Comparison of ENCODE assay signal across 8 cellular contexts in genomic region chr13:44274838-44275237, GRCh38.
A peak's percentile ranks its signal among the peaks of the same experiment; 100 is the strongest.
DNase-seq lines count a peak whose midpoint lies in the region; ATAC-seq and TF ChIP-seq lines count a peak whose summit lies in the region.

No MANE protein-coding gene starts in this region.

- TF ChIP-seq CTCF in DOHH2 (IDR thresholded peaks at IDR 0.05; ENCODE audit: low read depth, low read length, poor library complexity, severe bottlenecking) (no peak), SK-N-SH (IDR thresholded peaks at IDR 0.05) (no peak), psoas muscle (IDR thresholded peaks at IDR 0.05) (no peak)

- H3K79me2 ChIP-seq in DOHH2 (ENCODE audit: control insufficient read depth, low read length): no peaks in the 10 kb centered on the region
- H3K79me2 ChIP-seq in SK-N-SH (ENCODE audit: insufficient read depth): no peaks in the 10 kb centered on the region

- H3K4me3 ChIP-seq in DOHH2 (ENCODE audit: low read length) (peak overlapping the region; percentile 74), SK-N-SH (ENCODE audit: low read depth in 2 of 2, low read length in 1 of 2) (no peak overlapping the region), psoas muscle (peak overlapping the region; percentile 19)

- DNase-seq in SK-N-SH (peak; percentile 13), epithelial cell of prostate (ENCODE audit: low read depth, low spot score) (no peak), psoas muscle (no peak), SHP77 (lab: John Stamatoyannopoulos, UW) (no peak), cerebellum (ENCODE audit: low spot score) (no peak)
- no peak for DNase-seq in stimulated activated CD4-positive, alpha-beta T cell treated with anti-CD3 and anti-CD28 coated beads, Interleukin-1b, Interleukin-23, amount 100 ng/mL, for 48 hours

- intact Hi-C loops in psoas muscle (cut with DNase I): no loop called here

- H3K4me2 ChIP-seq in DOHH2 (ENCODE audit: low read length): peak overlapping the region; percentile 96
- H3K4me2 ChIP-seq in SK-N-SH: no peak overlapping the region

- peak in 1 of 2 experiments; percentile 20; a peak in 1 of 4 replicates for TF ChIP-seq EP300 in SK-N-SH (IDR thresholded peaks at IDR 0.05; ENCODE audit: borderline replicate concordance in 1 of 2, low read depth in 1 of 2, low read length in 1 of 2)

- H3K4me1 ChIP-seq in DOHH2 (ENCODE audit: control insufficient read depth, low read length): peaks cover 89% of the 10 kb centered on the region
- peaks cover 3 to 60% of the 10 kb centered on the region in 2 experiments; a peak in 2 of 4 replicates for H3K4me1 ChIP-seq in SK-N-SH (ENCODE audit: control insufficient read depth in 1 of 2, insufficient read depth in 2 of 2, low read depth in 1 of 2, low read length in 1 of 2)
- peaks cover 38% of the 10 kb centered on the region for H3K4me1 ChIP-seq in psoas muscle

- CTCF ChIA-PET in SK-N-SH (lab: Yijun Ruan, JAX): interaction anchor here (1.0 kb wide), 2 partner anchors 14 to 83 kb away, joined by 3 to 5 read pairs; no protein-coding TSS in a partner anchor

- H4K20me1 ChIP-seq in DOHH2 (ENCODE audit: control insufficient read depth, insufficient read depth, low read depth, low read length): no peaks in the 10 kb centered on the region
- no peaks in the 10 kb centered on the region for H4K20me1 ChIP-seq in SK-N-SH (ENCODE audit: insufficient read depth)

- H3K27me3 ChIP-seq in DOHH2 (ENCODE audit: control insufficient read depth, low read length) (no peaks in the 10 kb centered on the region), SK-N-SH (ENCODE audit: insufficient read depth) (no peaks in the 10 kb centered on the region), psoas muscle (ENCODE audit: insufficient read depth in 3 of 3, low read length in 2 of 3) (no peaks in the 10 kb centered on the region)

- peak overlapping the region; percentile 18; the same call in 1 of the 2 replicates for H2AFZ ChIP-seq in SK-N-SH (ENCODE audit: low read depth)

- H3K9ac ChIP-seq in SK-N-SH: no peak overlapping the region

- POLR2A ChIA-PET in SK-N-SH (lab: Yijun Ruan, JAX): interaction anchor here (1.5 to 2.0 kb wide), 2 partner anchors 57 to 162 kb away, joined by 4 read pairs; no protein-coding TSS in a partner anchor

- H3K9me3 ChIP-seq in DOHH2 (ENCODE audit: control insufficient read depth, insufficient read depth, low read length) (peaks cover 6% of the 10 kb centered on the region; the same call in 1 of the 2 replicates), SK-N-SH (no peaks in the 10 kb centered on the region), psoas muscle (no peaks in the 10 kb centered on the region)

- H3K36me3 ChIP-seq in DOHH2 (ENCODE audit: control insufficient read depth, low read length) (peaks cover 9% of the 10 kb centered on the region), SK-N-SH (replicated peaks in 1 of 2; ENCODE audit: control insufficient read depth in 1 of 2, insufficient read depth in 2 of 2, low read length in 1 of 2) (no peaks in the 10 kb centered on the region), psoas muscle (ENCODE audit: insufficient read depth in 1 of 2, low read depth in 1 of 2) (no peaks in the 10 kb centered on the region)

- WGBS in SK-N-SH (ENCODE audit: low lambda C conversion rate): 33% methylated on average over 2 of the region's 2 CpGs
- 39 to 62% (median 51%) methylated on average over 2 of the region's 2 CpGs for WGBS in psoas muscle, 3 donors

- ATAC-seq in psoas muscle (no peak), GM19324 (IDR thresholded peaks at IDR 0.05; ENCODE audit: low FRiP score, unreplicated experiment) (no peak)

- H3K27ac ChIP-seq in DOHH2 (ENCODE audit: low read depth, low read length) (peak overlapping the region; percentile 100), SK-N-SH (ENCODE audit: low read depth in 2 of 2, low read length in 1 of 2) (peak overlapping the region; percentile 23 to 83; a peak in 3 of 4 replicates), epithelial cell of prostate (peak overlapping the region; percentile 5), psoas muscle (peak overlapping the region; percentile 71)

- TF ChIP-seq RAD21 in SK-N-SH (IDR thresholded peaks at IDR 0.05; ENCODE audit: low read length): peak; percentile 8; the same call in 1 of the 2 replicates

- H3F3A ChIP-seq in DOHH2 (ENCODE audit: control insufficient read depth, insufficient read depth) (peaks cover 36% of the 10 kb centered on the region), SK-N-SH (replicated peaks; ENCODE audit: insufficient read depth) (no peaks in the 10 kb centered on the region)

- H3K9me2 ChIP-seq in DOHH2 (replicated peaks; ENCODE audit: control insufficient read depth, low read length) (no peaks in the 10 kb centered on the region), SK-N-SH (no peaks in the 10 kb centered on the region)

TF ChIP-seq in SK-N-SH, 30 proteins besides CTCF, POLR2A, EP300 and RAD21:
- no peak for TF ChIP-seq FOXM1 (IDR thresholded peaks at IDR 0.05; ENCODE audit: low read depth)
- 0 out of 2 replicates have a peak, but pooled peaks have one; percentile 17 for TF ChIP-seq TCF12 (IDR thresholded peaks at IDR 0.05)
- no peak for TF ChIP-seq REST (IDR thresholded peaks at IDR 0.05; ENCODE audit: low read depth, low read length)
- TF ChIP-seq PBX3 (IDR thresholded peaks at IDR 0.05): no peak
- peak; percentile 56 for TF ChIP-seq GATA2 (CRISPR knock-in tag; IDR thresholded peaks at IDR 0.05)

Comparison
In these comparisons a context has a peak if more than half of its experiments do, and no peak if none do; other contexts are left out.
1. H3K27ac ChIP-seq: peak in every context shown above with its lines; median percentile 100 in DOHH2; 71 in psoas muscle; 53 in SK-N-SH; 5 in epithelial cell of prostate.
2. H3K4me3 ChIP-seq: peak in DOHH2 (single experiment) and psoas muscle (single experiment); none in SK-N-SH (0 of 2).